Comparison of ENCODE assay signal across 20 cellular contexts in the genomic region with DNA sequence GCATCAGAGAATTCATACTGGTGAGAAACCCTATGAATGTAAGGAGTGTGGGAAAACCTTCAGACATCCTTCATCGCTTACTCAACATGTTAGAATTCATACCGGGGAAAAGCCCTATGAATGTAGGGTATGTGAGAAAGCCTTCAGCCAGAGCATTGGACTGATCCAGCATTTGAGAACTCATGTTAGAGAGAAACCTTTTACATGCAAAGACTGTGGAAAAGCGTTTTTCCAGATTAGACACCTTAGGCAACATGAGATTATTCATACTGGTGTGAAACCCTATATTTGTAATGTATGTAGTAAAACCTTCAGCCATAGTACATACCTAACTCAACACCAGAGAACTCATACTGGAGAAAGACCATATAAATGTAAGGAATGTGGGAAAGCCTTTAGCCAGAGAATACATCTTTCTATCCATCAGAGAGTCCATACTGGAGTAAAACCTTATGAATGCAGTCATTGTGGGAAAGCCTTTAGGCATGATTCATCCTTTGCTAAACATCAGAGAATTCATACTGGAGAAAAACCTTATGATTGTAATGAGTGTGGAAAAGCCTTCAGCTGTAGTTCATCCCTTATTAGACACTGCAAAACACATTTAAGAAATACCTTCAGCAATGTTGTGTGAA. TPM values are rescaled to one million over a fixed set of nuclear protein-coding genes. Genes with fewer than 3 reads are reported as not detected.
DNase-seq lines count a peak whose midpoint lies in the region; ATAC-seq, FAIRE-seq and TF ChIP-seq lines count a peak whose summit lies in the region.
"Had no signal": no experiment of that assay in that cellular context is flagged by ENCODE, and none has a peak within 500 bp of the region (broad histone marks: within the 10 kb centered on the region; RNA-seq: fewer than 3 reads in every experiment).

No MANE protein-coding gene starts in this region.

- TF ChIP-seq RAD21 in K562 (CRISPR knock-in tag; conservative IDR thresholded peaks at IDR 0.05 in 1 of 2, IDR thresholded peaks at IDR 0.05 in 1 of 2): no peak

- no peak overlapping the region for H3K4me3 ChIP-seq in K562
- H3K4me3 ChIP-seq: upper lobe of left lung had no signal

- no peaks in the 10 kb centered on the region for H3K4me1 ChIP-seq in K562 (replicated peaks in 1 of 2; ENCODE audit: control insufficient read depth in 2 of 2, insufficient read depth in 2 of 2, low read length in 2 of 2)
- H3K4me1 ChIP-seq: neural progenitor cell, upper lobe of left lung had no signal

- no TSS peak for BruUV-seq in K562 (replicated peaks; lab: Mats Ljungman, UMichigan)

- TF ChIP-seq POLR2A in K562 (conservative IDR thresholded peaks at IDR 0.05): no peak

- H3K27ac ChIP-seq in K562 (ENCODE audit: extremely low read depth, low read depth, low read length) (no peak overlapping the region), substantia nigra (ENCODE audit: low read depth, low read length, poor library complexity, severe bottlenecking) (no peak overlapping the region)
- H3K27ac ChIP-seq: neural progenitor cell, upper lobe of left lung had no signal

- no peak overlapping the region for H3K9ac ChIP-seq in K562 (ENCODE audit: insufficient read depth in 1 of 2, low read depth in 2 of 2, low read length in 2 of 2)
- H3K9ac ChIP-seq: neural progenitor cell had no signal

- no peaks in the 10 kb centered on the region for H3K9me1 ChIP-seq in K562 (ENCODE audit: control insufficient read depth, insufficient read depth, low read length)

- peaks cover 37% of the 10 kb centered on the region for H3K9me3 ChIP-seq in K562 (replicated peaks; ENCODE audit: control insufficient read depth, insufficient read depth, low read depth, low read length)

- intact Hi-C loops in K562 (cut with micrococcal nuclease): no loop called here

- H3K36me3 ChIP-seq in K562 (ENCODE audit: control insufficient read depth, insufficient read depth, low read length): peaks cover 30% of the 10 kb centered on the region

- FAIRE-seq in K562 (lab: Jason Lieb, UNC): no peak

- H4K20me1 ChIP-seq in K562 (replicated peaks; ENCODE audit: control insufficient read depth, insufficient read depth, low read length): no peaks in the 10 kb centered on the region

- POLR2A ChIA-PET in K562 (lab: Yijun Ruan, JAX): no interaction called here

- H3K4me2 ChIP-seq in K562 (ENCODE audit: insufficient read depth, low read length): no peak overlapping the region
- H3K4me2 ChIP-seq: neural progenitor cell had no signal

- no peak overlapping the region for H2AFZ ChIP-seq in K562 (ENCODE audit: low read depth, low read length)
- H2AFZ ChIP-seq: neural progenitor cell had no signal

- peak; percentile 38; the same call in 2 of the 3 replicates for ATAC-seq in K562
- ATAC-seq: activated naive CD8-positive, alpha-beta T cell treated with anti-CD3 and anti-CD28 coated beads, Interleukin-2, amount 50 U/mL, for 24 hours had no signal

- H3K79me2 ChIP-seq in K562 (ENCODE audit: control insufficient read depth, insufficient read depth, low read length): no peaks in the 10 kb centered on the region

- WGBS in K562 (ENCODE audit: insufficient coverage, low coverage, missing lambda C conversion rate): 57% methylated on average over 3 of the region's 3 CpGs

- H3K27me3 ChIP-seq in K562 (ENCODE audit: control insufficient read depth in 2 of 2, insufficient read depth in 2 of 2, low read length in 2 of 2): no peaks in the 10 kb centered on the region
- H3K27me3 ChIP-seq: neural progenitor cell, upper lobe of left lung had no signal

- DNase-seq in NCI-H2029 treated with DMSO at 0.1 percent for 48 hours (lab: John Stamatoyannopoulos, UW) (peak; percentile 91), NCI-H2029 (lab: John Stamatoyannopoulos, UW) (no peak), NAMALWA (ENCODE audit: low spot score) (peak; percentile 26), K562 (ENCODE audit: extremely low read depth in 1 of 4, low spot score in 3 of 4) (no peak), myocyte (ENCODE audit: low read depth) (peak; percentile 9), NCI-H1092 treated with DMSO at 0.1 percent for 48 hours (lab: John Stamatoyannopoulos, UW) (no peak), substantia nigra (lab: John Stamatoyannopoulos, UW) (no peak), AG08396 (ENCODE audit: low spot score) (no peak)
- DNase-seq: 8988T; activated CD8-positive, alpha-beta memory T cell treated with anti-CD3 and anti-CD28 coated beads for 24 hours; activated naive CD8-positive, alpha-beta T cell treated with anti-CD3 and anti-CD28 coated beads, Interleukin-2, amount 50 U/mL, for 24 hours; effector CD4-positive, alpha-beta T cell; KG1; midbrain; NCI-H1105; NCI-H2171 treated with DMSO at 0.1 percent for 48 hours; retina; SHP77; upper lobe of left lung had no signal

- in situ Hi-C loops in K562 (cut with MboI): no loop called here

- CTCF ChIA-PET in K562 (lab: Yijun Ruan, JAX; ENCODE audit: low intra/inter-chr PET ratio): no interaction called here

- TF ChIP-seq CTCF in K562 (IDR thresholded peaks at IDR 0.05 in 2 of 3, conservative IDR thresholded peaks at IDR 0.05 in 1 of 3; ENCODE audit: insufficient read depth in 2 of 3, low read depth in 1 of 3, low read length in 3 of 3): no peak

- no peak for TF ChIP-seq EP300 in K562 (IDR thresholded peaks at IDR 0.05; ENCODE audit: low read length)

TF ChIP-seq in K562, 482 proteins besides CTCF, POLR2A, EP300 and RAD21 (continues in another document):
- no peak for TF ChIP-seq NBN (IDR thresholded peaks at IDR 0.05; ENCODE audit: low read depth)
- TF ChIP-seq CTBP1 (IDR thresholded peaks at IDR 0.05; ENCODE audit: borderline replicate concordance): no peak

RNA-seq across cellular contexts. Expression of a gene that starts 12.8 kb away (rescaled TPM):
- total RNA-seq in K562 (2011; cell fraction: chromatin; rRNA removed; ENCODE audit: low replicate concordance): 10.7 and 26.6 TPM in 2 replicates
- 7.2 and 9.2 TPM in 2 replicates for total RNA-seq in K562 (2011; cell fraction: nucleolus; rRNA removed)
- 11.4 and 12.9 TPM in 2 replicates for total RNA-seq in K562 (2011; cell fraction: nucleoplasm; rRNA removed)
- total RNA-seq in K562 (2014; rRNA removed) (6.0 and 6.4 TPM in 2 replicates), K562 (2014; rRNA removed; fragmentation: Illumina TruSeq; extraction: Trizol) (10.3 and 12.8 TPM in 2 replicates), K562 (2015; rRNA removed; fragmentation: Illumina TruSeq; extraction: Trizol) (5.5 and 5.6 TPM in 2 replicates), K562 (2021) (8.2 and 9.5 TPM in 2 replicates), myocyte (3.3 and 4.1 TPM in 2 replicates)
- polyA plus RNA-seq in K562 (2011; rRNA removed) (7.5 and 8.4 TPM in 2 replicates), K562 (2014; fragmentation: Illumina TruSeq; extraction: Trizol) (9.4 and 10.2 TPM in 2 replicates), K562 (2014; fragmentation: Nextera tagmentation; extraction: Ambion mirVana) (1 to 10 TPM; 1.6 to 2.8 TPM), K562 (2014; rRNA removed) (7.9 and 8.9 TPM in 2 replicates)
- polyA plus RNA-seq in K562 (2011; cell fraction: cytosol; rRNA removed): 1.6 and 2.9 TPM in 2 replicates
- 5.7 and 5.9 TPM in 2 replicates for polyA plus RNA-seq in K562 (2011; cell fraction: nucleus; rRNA removed)
- 4.5 and 5.3 TPM in 2 replicates for polyA plus RNA-seq in K562 (2012)
- 10.6 and 14.2 TPM in 2 replicates for polyA minus RNA-seq in K562 (2011; rRNA and poly(A)+ RNA removed)
- 2.9 and 4.1 TPM in 2 replicates for polyA minus RNA-seq in K562 (2011; cell fraction: cytosol; rRNA and poly(A)+ RNA removed)
- polyA minus RNA-seq in K562 (2011; cell fraction: nucleus; rRNA and poly(A)+ RNA removed): 5.3 and 9.3 TPM in 2 replicates
- 1.8 TPM for polyA plus RNA-seq in myocyte (2012)

RNA-seq across cellular contexts. Expression of a gene that starts 14.0 kb away (rescaled TPM):
- 4.0 and 10.6 TPM in 2 replicates for total RNA-seq in K562 (2011; cell fraction: chromatin; rRNA removed; ENCODE audit: low replicate concordance)
- total RNA-seq in K562 (2011; cell fraction: nucleolus; rRNA removed): 2.4 and 3.2 TPM in 2 replicates
- total RNA-seq in K562 (2011; cell fraction: nucleoplasm; rRNA removed): 5.1 and 11.6 TPM in 2 replicates
- 4.7 and 5.0 TPM in 2 replicates for total RNA-seq in K562 (2014; rRNA removed)
- total RNA-seq in K562 (2014; rRNA removed; fragmentation: Illumina TruSeq; extraction: Trizol): 7.0 and 8.6 TPM in 2 replicates
- total RNA-seq in K562 (2015; rRNA removed; fragmentation: Illumina TruSeq; extraction: Trizol): 7.9 and 8.4 TPM in 2 replicates
- 4.7 and 4.8 TPM in 2 replicates for total RNA-seq in K562 (2021)
- polyA plus RNA-seq in K562 (2011; rRNA removed): 4.8 and 5.7 TPM in 2 replicates
- polyA plus RNA-seq in K562 (2011; cell fraction: cytosol; rRNA removed): 1.6 and 2.3 TPM in 2 replicates
- polyA plus RNA-seq in K562 (2011; cell fraction: nucleus; rRNA removed): 2.5 and 3.4 TPM in 2 replicates
- polyA plus RNA-seq in K562 (2012): 4.1 and 4.2 TPM in 2 replicates
- polyA plus RNA-seq in K562 (2014; fragmentation: Illumina TruSeq; extraction: Trizol): 6.7 and 7.0 TPM in 2 replicates
- 1 to 10 TPM; 2.0 to 2.1 TPM for polyA plus RNA-seq in K562 (2014; fragmentation: Nextera tagmentation; extraction: Ambion mirVana)
- 6.7 and 7.3 TPM in 2 replicates for polyA plus RNA-seq in K562 (2014; rRNA removed)
- 5.5 and 8.7 TPM in 2 replicates for polyA minus RNA-seq in K562 (2011; rRNA and poly(A)+ RNA removed)
- polyA minus RNA-seq in K562 (2011; cell fraction: cytosol; rRNA and poly(A)+ RNA removed): 1.9 and 2.3 TPM in 2 replicates
- 1.5 and 3.6 TPM in 2 replicates for polyA minus RNA-seq in K562 (2011; cell fraction: nucleus; rRNA and poly(A)+ RNA removed)
- 1.8 and 2.4 TPM in 2 replicates for total RNA-seq in myocyte
- 1.5 TPM for polyA plus RNA-seq in myocyte (2012)

RNA-seq across cellular contexts. Expression of a gene that starts 45.5 kb away (rescaled TPM):
- 6.0 and 10.3 TPM in 2 replicates for total RNA-seq in K562 (2011; cell fraction: chromatin; rRNA removed; ENCODE audit: low replicate concordance)
- total RNA-seq in K562 (2011; cell fraction: nucleolus; rRNA removed): 5.3 and 5.5 TPM in 2 replicates
- 3.7 and 5.4 TPM in 2 replicates for total RNA-seq in K562 (2011; cell fraction: nucleoplasm; rRNA removed)
- 2.6 and 3.8 TPM in 2 replicates for total RNA-seq in K562 (2014; rRNA removed)
- 2.7 and 2.9 TPM in 2 replicates for total RNA-seq in K562 (2014; rRNA removed; fragmentation: Illumina TruSeq; extraction: Trizol)
- 2.3 and 2.8 TPM in 2 replicates for total RNA-seq in K562 (2015; rRNA removed; fragmentation: Illumina TruSeq; extraction: Trizol)
- 2.1 and 2.6 TPM in 2 replicates for total RNA-seq in K562 (2021)
- 2.0 and 3.3 TPM in 2 replicates for polyA plus RNA-seq in K562 (2011; rRNA removed)
- polyA plus RNA-seq in K562 (2011; cell fraction: cytosol; rRNA removed): 1.1 and 1.8 TPM in 2 replicates
- polyA plus RNA-seq in K562 (2011; cell fraction: nucleus; rRNA removed): 3.0 and 3.7 TPM in 2 replicates
- polyA plus RNA-seq in K562 (2012): 3.0 and 3.7 TPM in 2 replicates
- polyA plus RNA-seq in K562 (2014; fragmentation: Illumina TruSeq; extraction: Trizol): 3.5 and 3.9 TPM in 2 replicates
- polyA plus RNA-seq in K562 (2014; fragmentation: Nextera tagmentation; extraction: Ambion mirVana): 1 to 10 TPM; 1.1 to 1.3 TPM
- 3.8 and 4.3 TPM in 2 replicates for polyA plus RNA-seq in K562 (2014; rRNA removed)
- polyA minus RNA-seq in K562 (2011; rRNA and poly(A)+ RNA removed): 4.3 and 4.4 TPM in 2 replicates
- 1.6 and 3.5 TPM in 2 replicates for polyA minus RNA-seq in K562 (2011; cell fraction: cytosol; rRNA and poly(A)+ RNA removed)
- 2.3 and 4.3 TPM in 2 replicates for polyA minus RNA-seq in K562 (2011; cell fraction: nucleus; rRNA and poly(A)+ RNA removed)
- total RNA-seq in myocyte: 4.8 and 9.5 TPM in 2 replicates
- polyA plus RNA-seq in myocyte (2012): 7.7 TPM

Comparison
In these comparisons a context has a peak if more than half of its experiments do, and no peak if none do; other contexts are left out.
1. DNase-seq: peak in NCI-H2029 treated with DMSO at 0.1 percent for 48 hours (single experiment), NAMALWA (single experiment) and myocyte (single experiment); none in NCI-H2029 (single experiment), K562 (0 of 4), NCI-H1092 treated with DMSO at 0.1 percent for 48 hours (single experiment), substantia nigra (0 of 49) and AG08396 (single experiment).